In genomic region chr9:113398796-113399195, GRCh38 we compare ENCODE assay signal across 17 cellular contexts. TPM values are rescaled to one million over a fixed set of nuclear protein-coding genes. Genes with fewer than 3 reads are reported as not detected.
DNase-seq lines count a peak whose midpoint lies in the region; TF ChIP-seq lines count a peak whose summit lies in the region.
"Had no signal": no experiment of that assay in that cellular context is flagged by ENCODE, and none has a peak within 500 bp of the region (broad histone marks: within the 10 kb centered on the region; RNA-seq: fewer than 3 reads in every experiment).

No MANE protein-coding gene starts in this region.

- H3K4me1 ChIP-seq in osteoblast (ENCODE audit: insufficient read depth, low read length) = peaks cover 22% of the 10 kb centered on the region

- TF ChIP-seq CTCF in fibroblast of the aortic adventitia (IDR thresholded peaks at IDR 0.05; ENCODE audit: insufficient read depth, low read length) (no peak), osteoblast (IDR thresholded peaks at IDR 0.05; ENCODE audit: extremely low read depth, low read depth, low read length) (no peak)

- H3K4me3 ChIP-seq in fibroblast of the aortic adventitia (ENCODE audit: low read depth, low read length) (no peak overlapping the region), osteoblast (ENCODE audit: insufficient read depth, low read length) (no peak overlapping the region)
- H3K4me3 ChIP-seq: testis had no signal

- DNase-seq in Daoy (ENCODE audit: low read depth) = peak; percentile 53
- DNase-seq in M059J (ENCODE audit: low read depth) = peak; percentile 72
- DNase-seq in fibroblast of the aortic adventitia (ENCODE audit: low read depth) = peak; percentile 16
- DNase-seq in osteoblast (ENCODE audit: insufficient read length, low spot score, missing footprints) = no peak
- DNase-seq in anterior cingulate cortex (lab: John Stamatoyannopoulos, UW) = no peak
- DNase-seq in NCI-H69 (lab: John Stamatoyannopoulos, UW) = no peak
- no peak for DNase-seq in NCI-H510A treated with DMSO at 0.1 percent for 48 hours (lab: John Stamatoyannopoulos, UW)
- DNase-seq: activated CD4-positive, alpha-beta T cell treated with anti-CD3 and anti-CD28 coated beads, Interleukin-2, amount 50 U/mL, for 48 hours; activated naive CD4-positive, alpha-beta T cell treated with Interleukin-2 at 50 U/mL for 16 hours; Caco-2; NCI-H1092 treated with DMSO at 0.1 percent for 48 hours; NCI-H345; stimulated activated CD4-positive, alpha-beta T cell treated with anti-CD3 and anti-CD28 coated beads, Interleukin-12 subunit alpha, Interleukin-12 subunit beta, amount 100 ng/mL, for 4 hours; T-helper 2 cell; testis had no signal

- H3K36me3 ChIP-seq in osteoblast (ENCODE audit: insufficient read depth, low read length) = no peaks in the 10 kb centered on the region

- H4K20me1 ChIP-seq in osteoblast (ENCODE audit: insufficient read depth, low read length) = peaks cover 5% of the 10 kb centered on the region

- no peaks in the 10 kb centered on the region for H3K9me3 ChIP-seq in osteoblast (ENCODE audit: low read depth, low read length)
- H3K9me3 ChIP-seq: Caco-2, testis had no signal

- peaks cover 19% of the 10 kb centered on the region for H3K79me2 ChIP-seq in osteoblast (ENCODE audit: insufficient read depth, low read length)

- H2AFZ ChIP-seq in osteoblast (ENCODE audit: low read length) = no peak overlapping the region

- H3K4me2 ChIP-seq in osteoblast (ENCODE audit: insufficient read depth, low read length) = peak overlapping the region; percentile 13

- no peak overlapping the region for H3K27ac ChIP-seq in osteoblast (ENCODE audit: low read depth, low read length)
- H3K27ac ChIP-seq: foreskin keratinocyte, testis had no signal

- no peaks in the 10 kb centered on the region for H3K27me3 ChIP-seq in osteoblast (ENCODE audit: insufficient read depth, low read length)
- H3K27me3 ChIP-seq: foreskin keratinocyte, testis had no signal

RNA-seq across cellular contexts. Expression of gene ALAD, which starts 2.3 kb away (rescaled TPM):
- total RNA-seq in Daoy (2014; rRNA removed; shearing (Covaris generic)) = 7.7 and 13.3 TPM in 2 replicates
- 8.2 and 11.2 TPM in 2 replicates for total RNA-seq in M059J (2014; rRNA removed; shearing (Covaris generic))
- 17.0 and 37.9 TPM in 2 replicates for total RNA-seq in fibroblast of the aortic adventitia (ENCODE audit: low replicate concordance)
- 23.9 and 26.8 TPM in 2 replicates for total RNA-seq in osteoblast

RNA-seq across cellular contexts. Expression of gene POLE3, which starts 11.7 kb away (rescaled TPM):
- 175 and 228 TPM in 2 replicates for total RNA-seq in Daoy (2014; rRNA removed; shearing (Covaris generic))
- 144 and 155 TPM in 2 replicates for total RNA-seq in M059J (2014; rRNA removed; shearing (Covaris generic))
- total RNA-seq in fibroblast of the aortic adventitia (ENCODE audit: low replicate concordance) (15.5 and 49.7 TPM in 2 replicates), osteoblast (30.8 and 34.5 TPM in 2 replicates)

RNA-seq across cellular contexts. Expression of gene C9orf43, which starts 11.8 kb away (rescaled TPM):
- 0.54 and 1.4 TPM in 2 replicates for total RNA-seq in Daoy (2014; rRNA removed; shearing (Covaris generic))
- 0.05 and 1.1 TPM in 2 replicates for total RNA-seq in M059J (2014; rRNA removed; shearing (Covaris generic))
- total RNA-seq in fibroblast of the aortic adventitia (ENCODE audit: low replicate concordance) = 0.63 and 1.7 TPM in 2 replicates
- total RNA-seq in osteoblast = 0.36 and 0.88 TPM in 2 replicates

RNA-seq across cellular contexts. Expression of gene HDHD3, which starts 22.0 kb away (rescaled TPM):
- total RNA-seq in Daoy (2014; rRNA removed; shearing (Covaris generic)) = 12.5 and 19.9 TPM in 2 replicates
- 5.1 and 8.1 TPM in 2 replicates for total RNA-seq in M059J (2014; rRNA removed; shearing (Covaris generic))
- total RNA-seq in fibroblast of the aortic adventitia (ENCODE audit: low replicate concordance) = 7.8 and 9.5 TPM in 2 replicates
- total RNA-seq in osteoblast = 7.2 and 15.6 TPM in 2 replicates

RNA-seq across cellular contexts. Expression of gene BSPRY, which starts 49.5 kb away (rescaled TPM):
- total RNA-seq in Daoy (2014; rRNA removed; shearing (Covaris generic)) = not detected in 2 replicates
- not detected in 2 replicates for total RNA-seq in M059J (2014; rRNA removed; shearing (Covaris generic))
- total RNA-seq in fibroblast of the aortic adventitia (ENCODE audit: low replicate concordance) (not detected in 2 replicates), osteoblast (not detected in 2 replicates)
- total RNA-seq: dermis microvascular lymphatic vessel endothelial cell had no signal

Comparison
In these comparisons a context has a peak if more than half of its experiments do, and no peak if none do; other contexts are left out.
1. DNase-seq: peak in Daoy (single experiment), M059J (single experiment) and fibroblast of the aortic adventitia (single experiment); none in osteoblast (single experiment), anterior cingulate cortex (0 of 58), NCI-H69 (single experiment) and NCI-H510A treated with DMSO at 0.1 percent for 48 hours (single experiment).